ENCODE assay signal across 8 cellular contexts in genomic region chr5:177496111-177497010, GRCh38. TPM values are rescaled to one million over a fixed set of nuclear protein-coding genes. Genes with fewer than 3 reads are reported as not detected.
DNase-seq lines count a peak whose midpoint lies in the region; ATAC-seq and TF ChIP-seq lines count a peak whose summit lies in the region.

No MANE protein-coding gene starts in this region.

- peak overlapping the region; percentile 23 to 93 (median 90) for H3K4me3 ChIP-seq in heart right ventricle

- CTCF ChIA-PET in activated naive CD4-positive, alpha-beta T cell treated with anti-CD3 and anti-CD28 coated beads for 36 hours (lab: Charles Lee), result interaction anchor here (0.6 to 1.9 kb wide), 7 partner anchors 39 to 385 kb away, joined by 3 to 7 read pairs (median 4); no protein-coding TSS in a partner anchor

- peak overlapping the region; percentile 81 to 98 (median 94) for H3K27ac ChIP-seq in heart right ventricle

- H3K4me3 Mint-ChIP-seq in activated naive CD4-positive, alpha-beta T cell treated with anti-CD3 and anti-CD28 coated beads for 36 hours, result peak overlapping the region; percentile 63
- peak overlapping the region; percentile 79 for H3K4me3 Mint-ChIP-seq in activated naive CD8-positive, alpha-beta T cell treated with anti-CD3 and anti-CD28 coated beads for 36 hours

- intact Hi-C loops in activated naive CD4-positive, alpha-beta T cell treated with anti-CD3 and anti-CD28 coated beads for 36 hours (cut with micrococcal nuclease), result loop anchor here (1.0 kb wide), 9 partner anchors 17 to 363 kb away; partner anchors contain the start of genes DBN1, FAM193B, GRK6 and NSD1
- intact Hi-C loops in heart right ventricle (cut with DNase I), result loop anchor here in 6 of 10 donors (1.0 to 10.0 kb wide), 7 partner anchors 39 to 184 kb away; partner anchors contain the start of genes MXD3 (in 2 of the 6) and GRK6 (in 1 of the 6)

- ATAC-seq in heart right ventricle (peak; percentile 43 to 78 (median 60)), HG03108 (IDR thresholded peaks at IDR 0.05; ENCODE audit: unreplicated experiment) (no peak)

- H3K27me3 Mint-ChIP-seq in activated naive CD4-positive, alpha-beta T cell treated with anti-CD3 and anti-CD28 coated beads for 36 hours (ENCODE audit: low read depth), result peaks cover 14% of the 10 kb centered on the region
- H3K27me3 Mint-ChIP-seq in activated naive CD8-positive, alpha-beta T cell treated with anti-CD3 and anti-CD28 coated beads for 36 hours, result peaks cover 13% of the 10 kb centered on the region

- no peaks in the 10 kb centered on the region for H3K9me3 Mint-ChIP-seq in activated naive CD4-positive, alpha-beta T cell treated with anti-CD3 and anti-CD28 coated beads for 36 hours
- H3K9me3 Mint-ChIP-seq in activated naive CD8-positive, alpha-beta T cell treated with anti-CD3 and anti-CD28 coated beads for 36 hours, result no peaks in the 10 kb centered on the region

- H3K27me3 ChIP-seq in heart right ventricle, result no peaks in the 10 kb centered on the region

- H3K36me3 ChIP-seq in heart right ventricle, result peaks cover 0 to 35% (median 8%) of the 10 kb centered on the region in 9 donors

- H3K4me1 Mint-ChIP-seq in activated naive CD4-positive, alpha-beta T cell treated with anti-CD3 and anti-CD28 coated beads for 36 hours (ENCODE audit: low read depth), result peaks cover 35% of the 10 kb centered on the region
- peaks cover 26% of the 10 kb centered on the region for H3K4me1 Mint-ChIP-seq in activated naive CD8-positive, alpha-beta T cell treated with anti-CD3 and anti-CD28 coated beads for 36 hours

- DNase-seq in activated naive CD4-positive, alpha-beta T cell treated with anti-CD3 and anti-CD28 coated beads for 36 hours, result no peak
- no peak for DNase-seq in activated naive CD4-positive, alpha-beta T cell treated with anti-CD3 and anti-CD28 coated beads, Interleukin-2, amount 50 U/mL, for 16 hours
- DNase-seq in NCI-H1930 (lab: John Stamatoyannopoulos, UW), result peak; percentile 40 to 47
- DNase-seq in activated naive CD8-positive, alpha-beta T cell treated with anti-CD3 and anti-CD28 coated beads for 36 hours, result peak; percentile 40
- DNase-seq in heart right ventricle, result peak in 1 of 2 donors; percentile 79
- peak; percentile 75 for DNase-seq in pulmonary artery endothelial cell (ENCODE audit: low read depth, low spot score)
- no peak for DNase-seq in NOMO-1 treated with dmso at 0.1 percent for 144 hours (lab: John Stamatoyannopoulos, UW; ENCODE audit: unreplicated experiment)

- H3K27ac Mint-ChIP-seq in activated naive CD4-positive, alpha-beta T cell treated with anti-CD3 and anti-CD28 coated beads for 36 hours, result no peak overlapping the region
- no peak overlapping the region for H3K27ac Mint-ChIP-seq in activated naive CD8-positive, alpha-beta T cell treated with anti-CD3 and anti-CD28 coated beads for 36 hours

- H3K9me3 ChIP-seq in heart right ventricle, result no peaks in the 10 kb centered on the region

- peak in 1 of 9 donors; percentile 20 for TF ChIP-seq CTCF in heart right ventricle (IDR thresholded peaks at IDR 0.05)

- no peaks in the 10 kb centered on the region for H3K36me3 Mint-ChIP-seq in activated naive CD4-positive, alpha-beta T cell treated with anti-CD3 and anti-CD28 coated beads for 36 hours (ENCODE audit: low read depth)
- H3K36me3 Mint-ChIP-seq in activated naive CD8-positive, alpha-beta T cell treated with anti-CD3 and anti-CD28 coated beads for 36 hours, result peaks cover 2% of the 10 kb centered on the region

- peaks cover 15 to 78% (median 64%) of the 10 kb centered on the region in 9 donors for H3K4me1 ChIP-seq in heart right ventricle

- WGBS in heart right ventricle, 2 donors, result 8 to 13% methylated on average over 19 to 31 of the region's 31 CpGs

RNA-seq across cellular contexts. Expression of gene PDLIM7, which starts 1.0 kb away (rescaled TPM):
- 10 to 100 TPM; 41.2 to 42.2 TPM for total RNA-seq in activated naive CD4-positive, alpha-beta T cell treated with anti-CD3 and anti-CD28 coated beads for 36 hours
- 10 to 100 TPM; 38.5 to 41.9 TPM for total RNA-seq in activated naive CD8-positive, alpha-beta T cell treated with anti-CD3 and anti-CD28 coated beads for 36 hours
- total RNA-seq in heart right ventricle (10 to 100 TPM; 32.5 to 70.6 (median 51.0) TPM), pulmonary artery endothelial cell (82.4 and 89.8 TPM in 2 replicates)
- 100 to 1,000 TPM; 129 to 131 TPM for polyA plus RNA-seq in heart right ventricle

RNA-seq across cellular contexts. Expression of gene DOK3, which starts 13.3 kb away (rescaled TPM):
- total RNA-seq in activated naive CD4-positive, alpha-beta T cell treated with anti-CD3 and anti-CD28 coated beads for 36 hours, result 1 to 10 TPM in 1 of 2 experiments, under 1 TPM in 1; 0.37 to 1.3 TPM
- total RNA-seq in activated naive CD8-positive, alpha-beta T cell treated with anti-CD3 and anti-CD28 coated beads for 36 hours, result 1 to 10 TPM; 8.2 to 8.6 TPM
- total RNA-seq in heart right ventricle (10 to 100 TPM in 1 of 10 donors, 1 to 10 TPM in 7, under 1 TPM in 2; 0.74 to 11.4 (median 1.9) TPM), pulmonary artery endothelial cell (2.0 and 2.6 TPM in 2 replicates)
- polyA plus RNA-seq in heart right ventricle, result 1 to 10 TPM; 2.4 to 4.0 TPM

RNA-seq across cellular contexts. Expression of gene DDX41, which starts 20.4 kb away (rescaled TPM):
- 100 to 1,000 TPM; 142 to 147 TPM for total RNA-seq in activated naive CD4-positive, alpha-beta T cell treated with anti-CD3 and anti-CD28 coated beads for 36 hours
- total RNA-seq in activated naive CD8-positive, alpha-beta T cell treated with anti-CD3 and anti-CD28 coated beads for 36 hours, result 100 to 1,000 TPM; 211 to 220 TPM
- 10 to 100 TPM; 19.7 to 53.2 (median 27.2) TPM for total RNA-seq in heart right ventricle
- polyA plus RNA-seq in heart right ventricle, result 10 to 100 TPM; 45.2 to 55.7 TPM
- total RNA-seq in pulmonary artery endothelial cell, result 107 and 135 TPM in 2 replicates

RNA-seq across cellular contexts. Expression of gene DBN1, which starts 22.9 kb away (rescaled TPM):
- total RNA-seq in activated naive CD4-positive, alpha-beta T cell treated with anti-CD3 and anti-CD28 coated beads for 36 hours, result 10 to 100 TPM; 20.8 to 22.4 TPM
- 100 to 1,000 TPM; 100 to 106 TPM for total RNA-seq in activated naive CD8-positive, alpha-beta T cell treated with anti-CD3 and anti-CD28 coated beads for 36 hours
- total RNA-seq in heart right ventricle (10 to 100 TPM; 13.1 to 52.9 (median 19.1) TPM), pulmonary artery endothelial cell (201 TPM in 2 replicates)
- 10 to 100 TPM; 19.2 to 31.5 TPM for polyA plus RNA-seq in heart right ventricle

RNA-seq across cellular contexts. Expression of gene PRR7, which starts 49.7 kb away (rescaled TPM):
- total RNA-seq in activated naive CD4-positive, alpha-beta T cell treated with anti-CD3 and anti-CD28 coated beads for 36 hours, result 1 to 10 TPM; 7.4 to 8.2 TPM
- 10 to 100 TPM; 21.5 to 21.8 TPM for total RNA-seq in activated naive CD8-positive, alpha-beta T cell treated with anti-CD3 and anti-CD28 coated beads for 36 hours
- 1 to 10 TPM in 9 of 10 donors, under 1 TPM in 1; 0.97 to 2.9 (median 1.9) TPM for total RNA-seq in heart right ventricle
- 1 to 10 TPM; 1.8 to 2.7 TPM for polyA plus RNA-seq in heart right ventricle
- 5.1 and 9.4 TPM in 2 replicates for total RNA-seq in pulmonary artery endothelial cell

Comparison
In these comparisons a context has a peak if more than half of its experiments do, and no peak if none do; other contexts are left out.
1. DNase-seq: peak in NCI-H1930 (2 of 2), activated naive CD8-positive, alpha-beta T cell treated with anti-CD3 and anti-CD28 coated beads for 36 hours (single experiment) and pulmonary artery endothelial cell (single experiment); none in activated naive CD4-positive, alpha-beta T cell treated with anti-CD3 and anti-CD28 coated beads for 36 hours (single experiment), activated naive CD4-positive, alpha-beta T cell treated with anti-CD3 and anti-CD28 coated beads, Interleukin-2, amount 50 U/mL, for 16 hours (single experiment) and NOMO-1 treated with dmso at 0.1 percent for 144 hours (single experiment).